Comparison of ENCODE assay signal across 8 cellular contexts in the genomic region with DNA sequence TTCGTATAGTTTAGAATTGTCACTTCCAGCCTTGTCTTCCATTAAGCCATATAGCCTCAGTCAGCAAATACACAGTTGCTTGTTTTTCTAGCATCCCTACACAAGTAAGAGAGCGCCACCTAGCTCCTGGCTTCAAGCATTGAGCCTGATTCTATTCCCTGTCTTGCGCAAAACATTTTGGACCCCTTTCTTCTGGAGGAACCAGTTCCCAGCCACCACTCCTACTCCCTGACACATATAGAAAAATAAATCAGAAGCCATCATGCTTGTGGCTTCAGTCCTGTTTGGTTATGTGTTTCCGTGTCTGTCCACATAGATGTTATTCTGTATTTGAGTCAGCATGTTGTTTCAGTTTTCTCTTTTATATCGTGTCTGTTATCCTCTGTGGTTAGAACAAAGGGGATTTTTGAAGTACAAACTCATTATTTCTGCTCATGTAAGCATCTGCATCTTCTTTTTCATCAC. TPM values are rescaled to one million over a fixed set of nuclear protein-coding genes. Genes with fewer than 3 reads are reported as not detected.
DNase-seq lines count a peak whose midpoint lies in the region; ATAC-seq, FAIRE-seq and TF ChIP-seq lines count a peak whose summit lies in the region.

No MANE protein-coding gene starts in this region.

- no peak overlapping the region for H2AFZ ChIP-seq in HepG2 (ENCODE audit: low read length)

- H3K36me3 Mint-ChIP-seq in T-helper 2 cell treated with Interferon-gamma antibody and Interleukin-4, amounts not matched to agents 5 μg/mL and 100 μg/mL, for 36 hours (ENCODE audit: low read depth) = peaks cover 53% of the 10 kb centered on the region

- POLR2A ChIA-PET in HepG2 (lab: Yijun Ruan, JAX) = no interaction called here

- TF ChIP-seq CTCF in 22Rv1 (IDR thresholded peaks at IDR 0.05) (peak; percentile 68), GM12865 (IDR thresholded peaks at IDR 0.05; ENCODE audit: insufficient read depth, low read depth, low read length, missing control alignments) (peak; percentile 26), HFF-Myc (IDR thresholded peaks at IDR 0.05; ENCODE audit: low read depth, low read length, missing control alignments) (peak; percentile 65), bronchial epithelial cell (IDR thresholded peaks at IDR 0.05; ENCODE audit: insufficient read depth, low read length, severe bottlenecking) (peak; percentile 72), HepG2 (CRISPR knock-in tag; IDR thresholded peaks at IDR 0.05) (peak; percentile 53)

- TF ChIP-seq EP300 in HepG2 (IDR thresholded peaks at IDR 0.05; ENCODE audit: low read depth in 2 of 2, low read length in 2 of 2) (no peak), HepG2 (CRISPR knock-in tag; IDR thresholded peaks at IDR 0.05; ENCODE audit: borderline replicate concordance) (no peak)

- TF ChIP-seq POLR2A in HepG2 (IDR thresholded peaks at IDR 0.05; ENCODE audit: insufficient read depth in 1 of 2, low read depth in 2 of 2, low read length in 2 of 2) = no peak

- H4K20me1 ChIP-seq in HepG2 (ENCODE audit: insufficient read depth, low read length) = 0 out of 2 replicates have a peak, but pooled peaks cover 2% of the 10 kb centered on the region

- DNase-seq in GM12865 (ENCODE audit: low read depth) (peak; percentile 78), HFF-Myc (ENCODE audit: extremely low read depth, low read depth) (peak; percentile 15), M059J (ENCODE audit: low read depth) (peak; percentile 58), bronchial epithelial cell (ENCODE audit: low read depth) (peak; percentile 52), HepG2 (ENCODE audit: low spot score) (peak; percentile 40)
- DNase-seq in T-helper 2 cell treated with Interferon-gamma antibody and Interleukin-4, amounts not matched to agents 5 μg/mL and 100 μg/mL, for 36 hours (ENCODE audit: low spot score) = peak; percentile 54
- DNase-seq in stimulated activated CD8-positive, alpha-beta memory T cell treated with anti-CD3 and anti-CD28 coated beads, Interleukin-7, amount 100 ng/mL, for 4 hours (ENCODE audit: low read depth in 2 of 2) = peak; percentile 0 to 3

- FAIRE-seq in bronchial epithelial cell (lab: Jason Lieb, UNC) = no peak
- no peak for FAIRE-seq in HepG2 (lab: Jason Lieb, UNC)

- TF ChIP-seq RAD21 in HepG2 (CRISPR knock-in tag; IDR thresholded peaks at IDR 0.05) = peak; percentile 29; the same call in 1 of the 2 replicates

- H3K79me2 ChIP-seq in HepG2 (ENCODE audit: insufficient read depth, low read length) = no peaks in the 10 kb centered on the region

- no peaks in the 10 kb centered on the region for H3K9me3 Mint-ChIP-seq in T-helper 2 cell treated with Interferon-gamma antibody and Interleukin-4, amounts not matched to agents 5 μg/mL and 100 μg/mL, for 36 hours

- H3K4me2 ChIP-seq in HepG2 (ENCODE audit: low read depth, low read length) = no peak overlapping the region

- peak overlapping the region; percentile 95 for H3K27ac Mint-ChIP-seq in T-helper 2 cell treated with Interferon-gamma antibody and Interleukin-4, amounts not matched to agents 5 μg/mL and 100 μg/mL, for 36 hours

- no peak overlapping the region for H3K4me3 ChIP-seq in GM12865 (ENCODE audit: low read depth, low read length)
- no peak overlapping the region for H3K4me3 ChIP-seq in HFF-Myc (replicated peaks; ENCODE audit: low read depth, low read length)
- H3K4me3 ChIP-seq in bronchial epithelial cell (ENCODE audit: low read depth, low read length) = no peak overlapping the region
- H3K4me3 ChIP-seq in HepG2 (replicated peaks in 1 of 3; ENCODE audit: insufficient read depth in 1 of 3, low read depth in 2 of 3, low read length in 3 of 3) = no peak overlapping the region

- H3K27me3 Mint-ChIP-seq in T-helper 2 cell treated with Interferon-gamma antibody and Interleukin-4, amounts not matched to agents 5 μg/mL and 100 μg/mL, for 36 hours (ENCODE audit: low read depth) = no peaks in the 10 kb centered on the region

- WGBS in HepG2 (ENCODE audit: low lambda C conversion rate) = 94% methylated on average over 5 of the region's 5 CpGs

- CTCF ChIA-PET in HepG2 (lab: Yijun Ruan, JAX; ENCODE audit: low intra/inter-chr PET ratio, low total read pairs) = interaction anchor here (1.2 to 2.3 kb wide), 2 partner anchors 78 to 143 kb away, joined by 5 to 10 read pairs; no protein-coding TSS in a partner anchor

- H3K27ac ChIP-seq in 22Rv1 (no peak overlapping the region), HepG2 (ENCODE audit: extremely low read length, insufficient read depth, low read length) (no peak overlapping the region)

- H3K4me1 Mint-ChIP-seq in T-helper 2 cell treated with Interferon-gamma antibody and Interleukin-4, amounts not matched to agents 5 μg/mL and 100 μg/mL, for 36 hours (ENCODE audit: low read depth) = peaks cover 54% of the 10 kb centered on the region

- in situ Hi-C loops in HepG2 (cut with HindIII; ENCODE audit: extremely low pct_ligation_motif_present, low pct_unique_long_range_greater_than_20kb) = loop anchor here (10.0 kb wide), 1 partner anchor 78 kb away; no protein-coding TSS in a partner anchor

- no peaks in the 10 kb centered on the region for H3K27me3 ChIP-seq in bronchial epithelial cell (ENCODE audit: control insufficient read depth, insufficient read depth, low read length)
- no peaks in the 10 kb centered on the region for H3K27me3 ChIP-seq in HepG2 (ENCODE audit: control insufficient read depth in 1 of 2, insufficient read depth in 2 of 2, low read length in 2 of 2)

- no peak overlapping the region for H3K9ac ChIP-seq in HepG2 (ENCODE audit: insufficient read depth, low read depth, low read length)

- peak; percentile 71 for ATAC-seq in HepG2

- no peaks in the 10 kb centered on the region for H3K36me3 ChIP-seq in bronchial epithelial cell (ENCODE audit: control insufficient read depth, insufficient read depth, low read length)
- H3K36me3 ChIP-seq in HepG2 (replicated peaks in 1 of 2; ENCODE audit: control insufficient read depth in 1 of 2, insufficient read depth in 2 of 2, low read length in 2 of 2) = peaks cover 5 to 39% of the 10 kb centered on the region in 2 experiments

- intact Hi-C loops in HepG2 (cut with micrococcal nuclease; ENCODE audit: unreplicated experiment) = loop anchor here (1.0 kb wide), 2 partner anchors 78 to 143 kb away; no protein-coding TSS in a partner anchor

- no peaks in the 10 kb centered on the region for H3K4me1 ChIP-seq in HepG2 (ENCODE audit: insufficient read depth, low read length)

- BruUV-seq in HepG2 (replicated peaks; lab: Mats Ljungman, UMichigan) = no TSS peak

- no peaks in the 10 kb centered on the region for H3K9me3 ChIP-seq in HepG2 (ENCODE audit: low read length)

- peak overlapping the region; percentile 72 for H3K4me3 Mint-ChIP-seq in T-helper 2 cell treated with Interferon-gamma antibody and Interleukin-4, amounts not matched to agents 5 μg/mL and 100 μg/mL, for 36 hours

TF ChIP-seq in HepG2, 621 proteins besides CTCF, POLR2A, EP300 and RAD21:
- TF ChIP-seq FOXA1 (IDR thresholded peaks at IDR 0.05) (no peak), FOXA1 (CRISPR knock-in tag; IDR thresholded peaks at IDR 0.05) (no peak), MAFK (conservative IDR thresholded peaks at IDR 0.05 in 1 of 2, IDR thresholded peaks at IDR 0.05 in 1 of 2; ENCODE audit: low read length in 2 of 2) (peak; percentile 60 to 72), STAG1 (CRISPR knock-in tag; IDR thresholded peaks at IDR 0.05) (peak; percentile 58), MAFF (IDR thresholded peaks at IDR 0.05; ENCODE audit: low read depth, low read length) (peak; percentile 56), RBM22 (optimal IDR thresholded peaks at IDR 0.05; ENCODE audit: low read length) (peak; percentile 71), FOXK1 (CRISPR knock-in tag; IDR thresholded peaks at IDR 0.05; ENCODE audit: borderline replicate concordance, low read depth) (no peak), ZNF367 (CRISPR knock-in tag; IDR thresholded peaks at IDR 0.05; ENCODE audit: borderline replicate concordance) (no peak), CEBPB (IDR thresholded peaks at IDR 0.05; ENCODE audit: borderline replicate concordance, low read depth, low read length) (peak; percentile 27; the same call in 1 of the 2 replicates), ZNF143 (CRISPR knock-in tag; IDR thresholded peaks at IDR 0.05) (no peak), CEBPG (CRISPR knock-in tag; IDR thresholded peaks at IDR 0.05) (peak; percentile 72)

RNA-seq across cellular contexts. Expression of a gene that starts 59.9 kb away (rescaled TPM):
- total RNA-seq in M059J (2014; rRNA removed; shearing (Covaris generic)) = 4.3 and 10.4 TPM in 2 replicates
- total RNA-seq in bronchial epithelial cell (30.5 and 38.7 TPM in 2 replicates), HepG2 (2016; rRNA removed; fragmentation: Illumina TruSeq; extraction: Trizol) (64.2 and 91.1 TPM in 2 replicates)
- 8.4 and 10.9 TPM in 2 replicates for total RNA-seq in HepG2 (2016; cell fraction: cytosol; rRNA removed; fragmentation: Illumina TruSeq; extraction: Trizol; ENCODE audit: low read depth)
- 66.0 and 90.6 TPM in 2 replicates for total RNA-seq in HepG2 (2016; cell fraction: insoluble cytoplasmic fraction; rRNA removed; fragmentation: Illumina TruSeq; extraction: Trizol)
- 16.0 and 19.5 TPM in 2 replicates for total RNA-seq in HepG2 (2016; cell fraction: membrane; rRNA removed; fragmentation: Illumina TruSeq; extraction: Trizol)
- total RNA-seq in HepG2 (2016; cell fraction: nucleus; rRNA removed; fragmentation: Illumina TruSeq; extraction: Trizol) = 61.7 and 67.1 TPM in 2 replicates
- polyA plus RNA-seq in HepG2 (2011; rRNA removed) = 265 and 274 TPM in 2 replicates
- polyA plus RNA-seq in HepG2 (2011; cell fraction: cytosol; rRNA removed) = 91.6 and 146 TPM in 2 replicates
- polyA plus RNA-seq in HepG2 (2011; cell fraction: nucleus; rRNA removed) = 267 and 310 TPM in 2 replicates
- polyA plus RNA-seq in HepG2 (2012) = 133 and 173 TPM in 2 replicates
- 4.9 and 5.5 TPM in 2 replicates for polyA plus RNA-seq in HepG2 (2016; cell fraction: cytosol; fragmentation: Illumina TruSeq; extraction: Trizol; ENCODE audit: low read depth)
- 71.8 and 74.5 TPM in 2 replicates for polyA plus RNA-seq in HepG2 (2016; cell fraction: insoluble cytoplasmic fraction; fragmentation: Illumina TruSeq; extraction: Trizol; ENCODE audit: low read depth)
- 8.3 and 9.0 TPM in 2 replicates for polyA plus RNA-seq in HepG2 (2016; cell fraction: membrane; fragmentation: Illumina TruSeq; extraction: Trizol; ENCODE audit: low read depth)
- polyA plus RNA-seq in HepG2 (2016; cell fraction: nucleus; fragmentation: Illumina TruSeq; extraction: Trizol; ENCODE audit: insufficient read depth, low read depth) = 71.3 and 81.0 TPM in 2 replicates
- polyA minus RNA-seq in HepG2 (2011; rRNA and poly(A)+ RNA removed; ENCODE audit: low replicate concordance) = 11.6 and 131 TPM in 2 replicates
- polyA minus RNA-seq in HepG2 (2011; cell fraction: cytosol; rRNA and poly(A)+ RNA removed) = 129 and 164 TPM in 2 replicates
- polyA minus RNA-seq in HepG2 (2011; cell fraction: nucleus; rRNA and poly(A)+ RNA removed) = 724 and 744 TPM in 2 replicates

Comparison
In these comparisons a context has a peak if more than half of its experiments do, and no peak if none do; other contexts are left out.
1. DNase-seq: peak in every context shown above with its lines; median percentile 78 in GM12865; 58 in M059J; 54 in T-helper 2 cell treated with Interferon-gamma antibody and Interleukin-4, amounts not matched to agents 5 μg/mL and 100 μg/mL, for 36 hours; 52 in bronchial epithelial cell; 40 in HepG2; 15 in HFF-Myc; 2 in stimulated activated CD8-positive, alpha-beta memory T cell treated with anti-CD3 and anti-CD28 coated beads, Interleukin-7, amount 100 ng/mL, for 4 hours.